Comparison of ENCODE assay signal across 31 cellular contexts in the genomic region with DNA sequence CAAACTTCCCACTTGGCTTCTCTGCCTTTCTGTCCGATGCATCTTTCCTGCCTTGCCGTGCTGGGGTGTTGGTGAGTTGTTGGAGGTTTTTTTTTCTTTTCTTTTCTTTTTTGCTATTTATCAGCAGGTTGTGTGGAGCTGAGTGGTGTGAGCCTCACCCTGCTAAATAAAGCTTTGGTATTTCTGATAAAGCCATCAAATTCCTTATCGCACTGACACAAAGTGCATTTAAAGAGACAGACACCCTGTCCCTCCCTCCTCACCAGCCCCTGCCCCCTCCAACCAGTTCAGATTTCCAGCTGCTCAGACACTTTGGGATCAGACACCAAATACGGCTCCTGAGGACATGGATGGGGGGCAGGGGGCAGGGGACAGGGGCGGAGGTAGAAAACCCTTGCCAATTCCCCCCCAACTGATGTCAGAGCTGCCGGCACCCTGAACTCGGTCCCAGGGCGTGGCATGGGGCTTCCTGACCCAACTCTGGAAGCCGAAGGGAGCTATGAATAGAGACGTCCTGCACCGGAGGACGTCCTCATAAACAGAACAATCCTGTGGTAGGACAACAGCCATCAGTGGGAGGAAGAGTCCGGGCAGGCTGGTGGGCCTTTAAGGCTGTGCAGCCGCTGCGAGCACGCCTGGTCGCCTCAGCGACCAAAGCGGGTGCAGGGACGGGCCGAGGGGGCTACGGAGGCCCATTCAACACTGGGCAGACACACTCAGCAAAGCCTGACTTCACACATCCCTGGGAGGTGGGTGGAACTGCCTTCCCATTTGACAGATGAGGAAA.
DNase-seq lines count a peak whose midpoint lies in the region; ATAC-seq, FAIRE-seq and TF ChIP-seq lines count a peak whose summit lies in the region.
"Had no signal": no experiment of that assay in that cellular context is flagged by ENCODE, and none has a peak within 500 bp of the region (broad histone marks: within the 10 kb centered on the region; RNA-seq: fewer than 3 reads in every experiment).

No MANE protein-coding gene starts in this region.

- ATAC-seq in psoas muscle: peak in 3 of 4 donors; percentile 7 to 55 (median 49)
- no peak for ATAC-seq in HG02588 (IDR thresholded peaks at IDR 0.05; ENCODE audit: unreplicated experiment)
- ATAC-seq: activated T-cell treated with anti-CD3 and anti-CD28 coated beads, Interleukin-2, amount 50 U/mL, for 72 hours; stimulated activated memory B cell treated with anti-CD40 and anti-IgM and Interleukin-4, amounts not matched to agents 10 μg/mL and 1 μg/mL and 100 μg/mL, for 72 hours had no signal

- intact Hi-C loops in psoas muscle (cut with DNase I): no loop called here

- H3K14ac ChIP-seq in H1 (ENCODE audit: insufficient read length): no peak overlapping the region

- H3K9ac ChIP-seq in H1 (replicated peaks in 1 of 4; ENCODE audit: extremely low read depth in 1 of 4, low read depth in 3 of 4, low read length in 3 of 4): no peak overlapping the region; a peak in 1 of 7 replicates
- H3K9ac ChIP-seq: SK-N-SH had no signal

- no peak overlapping the region for H3K23ac ChIP-seq in H1 (ENCODE audit: insufficient read length)

- no peaks in the 10 kb centered on the region for H3K9me2 ChIP-seq in hepatocyte (replicated peaks; ENCODE audit: insufficient read depth)
- H3K9me2 ChIP-seq: SK-N-SH had no signal

- CTCF ChIA-PET in H1 (lab: Charles Lee; ENCODE audit: partially characterized antibody): interaction anchor here (0.6 to 1.0 kb wide), 3 partner anchors 11 to 192 kb away, joined by 3 read pairs; no protein-coding TSS in a partner anchor

- H3K23me2 ChIP-seq in H1 (ENCODE audit: low read depth, low read length): peaks cover 6% of the 10 kb centered on the region; the same call in 1 of the 2 replicates

- H3K36me3 ChIP-seq in H1 (ENCODE audit: control insufficient read depth in 2 of 4, insufficient read depth in 4 of 4, low read length in 3 of 4) (no peaks in the 10 kb centered on the region), hepatocyte (replicated peaks; ENCODE audit: insufficient read depth, low read depth) (no peaks in the 10 kb centered on the region), psoas muscle (ENCODE audit: insufficient read depth in 1 of 2, low read depth in 1 of 2) (no peaks in the 10 kb centered on the region)

- POLR2A ChIA-PET in H1 (lab: Charles Lee; ENCODE audit: partially characterized antibody): interaction anchor here (0.6 to 1.4 kb wide), 2 partner anchors 10 to 67 kb away, joined by 3 to 4 read pairs; no protein-coding TSS in a partner anchor

- no peak overlapping the region for H2BK12ac ChIP-seq in H1 (ENCODE audit: low read depth, low read length)

- TF ChIP-seq EP300 in H1 (IDR thresholded peaks at IDR 0.05; ENCODE audit: borderline replicate concordance in 1 of 2, low read depth in 2 of 2, low read length in 2 of 2): no peak

- H3K18ac ChIP-seq in H1 (ENCODE audit: extremely low read depth, low read length): no peak overlapping the region; the same call in 1 of the 2 replicates

- H4K8ac ChIP-seq in H1 (ENCODE audit: extremely low read depth, insufficient read depth, low read length): no peak overlapping the region

- H4K91ac ChIP-seq in H1 (replicated peaks; ENCODE audit: insufficient read length, low read length): no peak overlapping the region

- TF ChIP-seq CTCF in H1 (IDR thresholded peaks at IDR 0.05; ENCODE audit: control extremely low read depth in 1 of 3, insufficient read depth in 1 of 3, low read depth in 1 of 3, low read length in 3 of 3) (no peak), hepatocyte (IDR thresholded peaks at IDR 0.05; ENCODE audit: poor library complexity) (no peak), psoas muscle (IDR thresholded peaks at IDR 0.05) (no peak)

- H2AFZ ChIP-seq in H1 (ENCODE audit: low read length) (no peak overlapping the region), hepatocyte (no peak overlapping the region)

- DNase-seq in HUDEP-2 (lab: John Stamatoyannopoulos, UW; ENCODE audit: unreplicated experiment in 76 of 76): peak in 68 of 76 experiments; percentile 7 to 84 (median 44)
- no peak for DNase-seq in H1 (ENCODE audit: low read depth in 1 of 2, low spot score in 2 of 2)
- DNase-seq in hepatocyte (ENCODE audit: low spot score): no peak
- DNase-seq in psoas muscle: no peak
- no peak for DNase-seq in DMS 273 (lab: John Stamatoyannopoulos, UW; ENCODE audit: unreplicated experiment)
- no peak for DNase-seq in AG08396 (ENCODE audit: low spot score)
- DNase-seq in GDM1 (lab: John Stamatoyannopoulos, UW): no peak
- DNase-seq: activated CD4-positive, alpha-beta T cell treated with anti-CD3 and anti-CD28 coated beads, Interleukin-2, amount 50 U/mL, for 48 hours; activated CD4-positive, CD25-positive, alpha-beta regulatory T cell treated with anti-CD3 and anti-CD28 coated beads, Interleukin-2, amount 50 U/mL, for 72 hours; activated T-cell treated with anti-CD3 and anti-CD28 coated beads, Interleukin-2, amount 50 U/mL, for 72 hours; Caco-2; cerebellar nuclear complex; DMS79; foreskin melanocyte; hippocampal formation; KG1; mesenchymal stem cell; naive B cell; NCI-H1092 treated with DMSO at 0.1 percent for 48 hours; NCI-H187 treated with DMSO at 0.1 percent for 48 hours; NCI-H2171; NCI-H510A treated with DMSO at 0.1 percent for 48 hours; nucleus accumbens; SK-N-SH; substantia nigra had no signal

- no peaks in the 10 kb centered on the region for H3K79me1 ChIP-seq in H1 (ENCODE audit: low read depth, low read length)

- no peak overlapping the region for H3K56ac ChIP-seq in H1 (replicated peaks; ENCODE audit: insufficient read length, low read depth, low read length)

- H3K4me3 ChIP-seq in H1 (ENCODE audit: extremely low read depth in 1 of 4, insufficient read depth in 2 of 4, low read depth in 3 of 4, low read length in 4 of 4) (no peak overlapping the region), hepatocyte (no peak overlapping the region), psoas muscle (peak overlapping the region; percentile 25)
- H3K4me3 ChIP-seq: skin epidermis had no signal

- no peak overlapping the region for H2BK5ac ChIP-seq in H1 (ENCODE audit: low read depth, low read length)

- peaks cover 0 to 31% (median 20%) of the 10 kb centered on the region in 4 experiments; a peak in 6 of 7 replicates for H3K4me1 ChIP-seq in H1 (replicated peaks in 1 of 4; ENCODE audit: control insufficient read depth in 3 of 4, insufficient read depth in 4 of 4, low read length in 3 of 4)
- H3K4me1 ChIP-seq in hepatocyte (ENCODE audit: insufficient read depth): peaks cover 6% of the 10 kb centered on the region
- H3K4me1 ChIP-seq in psoas muscle: peaks cover 59% of the 10 kb centered on the region
- H3K4me1 ChIP-seq: Caco-2 had no signal

- TF ChIP-seq RAD21 in H1 (IDR thresholded peaks at IDR 0.05 in 1 of 2, conservative IDR thresholded peaks at IDR 0.05 in 1 of 2; ENCODE audit: low read depth in 2 of 2, low read length in 2 of 2): no peak

- no peak for TF ChIP-seq POLR2A in H1 (IDR thresholded peaks at IDR 0.05; ENCODE audit: control extremely low read depth in 1 of 2, low read depth in 2 of 2, low read length in 2 of 2)

- H4K5ac ChIP-seq in H1 (ENCODE audit: insufficient read length, low read depth, low read length): no peak overlapping the region

- no peak overlapping the region for H2BK120ac ChIP-seq in H1 (replicated peaks; ENCODE audit: low read depth, low read length)

- 84% methylated on average over 21 of the region's 22 CpGs; no CpG with 5 or more reads in 1 of the 2 experiments for WGBS in H1 (ENCODE audit: extremely low coverage in 1 of 2, insufficient coverage in 1 of 2, insufficient read length in 1 of 2, insufficient replicate concordance in 2 of 2, low coverage in 1 of 2, low lambda C conversion rate in 2 of 2, missing lambda C conversion rate in 1 of 2), 2 experiments
- 79% methylated on average over 22 of the region's 22 CpGs for WGBS in hepatocyte (ENCODE audit: low lambda C conversion rate, missing lambda C conversion rate)
- WGBS in psoas muscle, 3 donors: 34 to 39% (median 36%) methylated on average over 22 of the region's 22 CpGs

- H3K27me3 ChIP-seq in H1 (replicated peaks in 1 of 4; ENCODE audit: control insufficient read depth in 3 of 4, extremely low read depth in 1 of 4, insufficient read depth in 3 of 4, low read length in 3 of 4) (no peaks in the 10 kb centered on the region; a peak in 2 of 7 replicates), hepatocyte (no peaks in the 10 kb centered on the region), psoas muscle (ENCODE audit: insufficient read depth in 3 of 3, low read length in 2 of 3) (no peaks in the 10 kb centered on the region)

- H3K9me3 ChIP-seq in H1 (ENCODE audit: insufficient read depth in 2 of 2, low read depth in 1 of 2, low read length in 1 of 2): no peaks in the 10 kb centered on the region
- H3K9me3 ChIP-seq in hepatocyte (ENCODE audit: low read depth): no peaks in the 10 kb centered on the region
- H3K9me3 ChIP-seq in psoas muscle: no peaks in the 10 kb centered on the region
- H3K9me3 ChIP-seq: Caco-2, SK-N-SH had no signal

- H3K27ac ChIP-seq in H1 (ENCODE audit: low read depth, low read length) (no peak overlapping the region), hepatocyte (no peak overlapping the region), psoas muscle (peak overlapping the region; percentile 50)
- H3K27ac ChIP-seq: RWPE1, skin epidermis had no signal

- H2BK15ac ChIP-seq in H1 (ENCODE audit: low read length): 0 out of 2 replicates have a peak overlapping the region, but pooled peaks have one; percentile 46

- FAIRE-seq in H1 (lab: Jason Lieb, UNC): no peak
- FAIRE-seq: endometrium, G401.6 had no signal

- no peaks in the 10 kb centered on the region for H3K79me2 ChIP-seq in H1 (ENCODE audit: control insufficient read depth in 1 of 2, insufficient read depth in 2 of 2, low read length in 2 of 2)
- H3K79me2 ChIP-seq in hepatocyte: no peaks in the 10 kb centered on the region

- no peak overlapping the region for H2AK5ac ChIP-seq in H1 (ENCODE audit: low read depth, low read length)

- H4K20me1 ChIP-seq in H1 (replicated peaks in 1 of 2; ENCODE audit: control insufficient read depth in 1 of 2, insufficient read depth in 2 of 2, low read length in 2 of 2) (peaks cover 0 to 2% of the 10 kb centered on the region in 2 experiments), hepatocyte (ENCODE audit: insufficient read depth, poor library complexity, severe bottlenecking) (no peaks in the 10 kb centered on the region)

- H3K4ac ChIP-seq in H1 (replicated peaks; ENCODE audit: insufficient read length, low read depth, low read length): no peak overlapping the region

- no peak overlapping the region for H2BK20ac ChIP-seq in H1 (ENCODE audit: low read length)

- H3K4me2 ChIP-seq in H1 (ENCODE audit: insufficient read depth in 1 of 2, low read depth in 2 of 2, low read length in 2 of 2) (no peak overlapping the region), hepatocyte (peak overlapping the region; percentile 57)
- H3K4me2 ChIP-seq: SK-N-SH had no signal

TF ChIP-seq in H1, 55 proteins besides CTCF, POLR2A, EP300 and RAD21:
- TF ChIP-seq SIRT6 (IDR thresholded peaks at IDR 0.05; ENCODE audit: low read length): no peak

Comparison
In these comparisons a context has a peak if more than half of its experiments do, and no peak if none do; other contexts are left out.
1. DNase-seq: peak in HUDEP-2 (68 of 76); none in H1 (0 of 2), hepatocyte (single experiment), psoas muscle (0 of 2), DMS 273 (single experiment), AG08396 (single experiment) and GDM1 (single experiment).